29 cellular contexts compared by ENCODE assay signal in the genomic region with DNA sequence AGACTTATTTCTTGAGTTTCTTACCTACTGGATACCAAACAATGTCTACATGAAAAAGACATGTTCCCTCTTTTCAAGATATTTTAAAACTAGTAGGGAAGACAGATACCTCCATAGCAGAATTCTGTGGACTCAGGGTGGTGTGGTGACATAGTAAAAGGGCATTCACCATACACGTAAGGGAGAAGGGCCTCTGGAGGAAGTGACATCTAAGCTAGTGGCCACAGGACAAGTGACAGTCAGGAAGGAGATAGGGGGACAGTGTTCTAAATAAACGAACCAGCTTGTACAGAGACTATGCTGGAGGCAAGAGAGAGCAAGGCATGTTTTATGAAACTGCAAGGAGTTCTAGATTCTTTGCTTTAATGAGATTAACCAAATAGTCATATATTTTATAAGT.
"Had no signal": no experiment of that assay in that cellular context is flagged by ENCODE, and none has a peak within 500 bp of the region (broad histone marks: within the 10 kb centered on the region; RNA-seq: fewer than 3 reads in every experiment).

No MANE protein-coding gene starts in this region.

- H3K9me3 ChIP-seq: Peyer's patch, SJSA1, SK-N-SH had no signal

- H3K9me3 Mint-ChIP-seq: activated CD4-positive, alpha-beta T cell treated with anti-CD3 and anti-CD28 coated beads, Interleukin-2, amount 10 ng/mL, durations not matched to agents 7 days and 5 days; activated naive CD4-positive, alpha-beta T cell treated with anti-CD3 and anti-CD28 coated beads, Interleukin-2, amount 10 ng/mL, durations not matched to agents 7 days and 5 days; activated naive CD8-positive, alpha-beta T cell treated with anti-CD3 and anti-CD28 coated beads, Interleukin-2, amount 50 U/mL, for 24 hours; activated T-cell treated with anti-CD3 and anti-CD28 coated beads, Interleukin-2, amount 50 U/mL, for 24 hours; activated T-helper 2 cell treated with anti-CD3 and anti-CD28 coated beads, Interferon-gamma antibody, Interleukin-2, Interleukin-4, amounts not matched to agents 10 μg/mL and 5 μg/mL and 100 μg/mL, durations not matched to agents 14 hours and 24 hours and 36 hours; brain; T-helper 1 cell treated with Interleukin-12 subunit alpha and Interleukin-12 subunit beta and Interleukin-4 antibody, amounts not matched to agents 30 μg/mL and 1 μg/mL, for 36 hours; T-helper 2 cell treated with Interferon-gamma antibody and Interleukin-4, amounts not matched to agents 5 μg/mL and 100 μg/mL, for 36 hours had no signal

- H3K27me3 ChIP-seq: Peyer's patch, SJSA1 had no signal

- H3K9me2 ChIP-seq: SK-N-SH had no signal

- H3K4me3 ChIP-seq: Peyer's patch, SJSA1 had no signal

- H3K36me3 ChIP-seq: Peyer's patch, SJSA1 had no signal

- H3K36me3 Mint-ChIP-seq: activated naive CD4-positive, alpha-beta T cell treated with anti-CD3 and anti-CD28 coated beads, Interleukin-2, amount 10 ng/mL, durations not matched to agents 7 days and 5 days; activated naive CD8-positive, alpha-beta T cell; brain had no signal

- H3K27me3 Mint-ChIP-seq: activated CD4-positive, alpha-beta T cell treated with anti-CD3 and anti-CD28 coated beads for 36 hours; activated CD4-positive, alpha-beta T cell treated with anti-CD3 and anti-CD28 coated beads, Interleukin-2, amount 10 ng/mL, durations not matched to agents 7 days and 5 days; activated naive CD4-positive, alpha-beta T cell treated with anti-CD3 and anti-CD28 coated beads, Interleukin-2, amount 10 ng/mL, durations not matched to agents 7 days and 5 days; activated naive CD8-positive, alpha-beta T cell; activated naive CD8-positive, alpha-beta T cell treated with anti-CD3 and anti-CD28 coated beads, Interleukin-2, amount 50 U/mL, for 24 hours; activated T-cell treated with anti-CD3 and anti-CD28 coated beads, Interleukin-2, amount 50 U/mL, for 24 hours; brain had no signal

- H3K27ac Mint-ChIP-seq: activated CD4-positive, alpha-beta T cell treated with anti-CD3 and anti-CD28 coated beads for 36 hours; activated CD4-positive, alpha-beta T cell treated with anti-CD3 and anti-CD28 coated beads, Interleukin-2, amount 10 ng/mL, durations not matched to agents 7 days and 5 days; activated CD8-positive, alpha-beta T cell treated with anti-CD3 and anti-CD28 coated beads, Interleukin-2, amount 10 ng/mL, durations not matched to agents 7 days and 5 days; activated naive CD4-positive, alpha-beta T cell treated with anti-CD3 and anti-CD28 coated beads, Interleukin-2, amount 10 ng/mL, durations not matched to agents 7 days and 5 days; activated naive CD8-positive, alpha-beta T cell; activated naive CD8-positive, alpha-beta T cell treated with anti-CD3 and anti-CD28 coated beads, Interleukin-2, amount 50 U/mL, for 24 hours; activated T-cell treated with anti-CD3 and anti-CD28 coated beads, Interleukin-2, amount 50 U/mL, for 24 hours; activated T-helper 2 cell treated with anti-CD3 and anti-CD28 coated beads, Interferon-gamma antibody, Interleukin-2, Interleukin-4, amounts not matched to agents 10 μg/mL and 5 μg/mL and 100 μg/mL, durations not matched to agents 14 hours and 24 hours and 36 hours; T-helper 1 cell treated with Interleukin-12 subunit alpha and Interleukin-12 subunit beta and Interleukin-4 antibody, amounts not matched to agents 30 μg/mL and 1 μg/mL, for 36 hours; T-helper 2 cell treated with Interferon-gamma antibody and Interleukin-4, amounts not matched to agents 5 μg/mL and 100 μg/mL, for 36 hours had no signal

- H3K4me2 ChIP-seq: KMS-11, SK-N-SH had no signal

- H3K4me1 ChIP-seq: Peyer's patch, SJSA1 had no signal

- H3K4me1 Mint-ChIP-seq: activated CD4-positive, alpha-beta T cell treated with anti-CD3 and anti-CD28 coated beads for 36 hours; activated CD4-positive, alpha-beta T cell treated with anti-CD3 and anti-CD28 coated beads, Interleukin-2, amount 10 ng/mL, durations not matched to agents 7 days and 5 days; activated naive CD4-positive, alpha-beta T cell treated with anti-CD3 and anti-CD28 coated beads, Interleukin-2, amount 10 ng/mL, durations not matched to agents 7 days and 5 days; activated naive CD8-positive, alpha-beta T cell treated with anti-CD3 and anti-CD28 coated beads, Interleukin-2, amount 50 U/mL, for 24 hours had no signal

- H3K4me3 Mint-ChIP-seq: activated CD4-positive, alpha-beta T cell treated with anti-CD3 and anti-CD28 coated beads for 36 hours; activated CD4-positive, alpha-beta T cell treated with anti-CD3 and anti-CD28 coated beads, Interleukin-2, amount 10 ng/mL, durations not matched to agents 7 days and 5 days; activated CD8-positive, alpha-beta T cell treated with anti-CD3 and anti-CD28 coated beads, Interleukin-2, amount 10 ng/mL, durations not matched to agents 7 days and 5 days; activated naive CD4-positive, alpha-beta T cell treated with anti-CD3 and anti-CD28 coated beads, Interleukin-2, amount 10 ng/mL, durations not matched to agents 7 days and 5 days; activated naive CD8-positive, alpha-beta T cell; activated naive CD8-positive, alpha-beta T cell treated with anti-CD3 and anti-CD28 coated beads, Interleukin-2, amount 50 U/mL, for 24 hours; activated T-cell treated with anti-CD3 and anti-CD28 coated beads, Interleukin-2, amount 50 U/mL, for 24 hours; brain; T-helper 1 cell treated with Interleukin-12 subunit alpha and Interleukin-12 subunit beta and Interleukin-4 antibody, amounts not matched to agents 30 μg/mL and 1 μg/mL, for 36 hours; T-helper 2 cell treated with Interferon-gamma antibody and Interleukin-4, amounts not matched to agents 5 μg/mL and 100 μg/mL, for 36 hours had no signal

- H3K9ac ChIP-seq: KMS-11, SK-N-SH had no signal

- ATAC-seq: activated CD4-positive, alpha-beta T cell treated with anti-CD3 and anti-CD28 coated beads for 36 hours; activated CD8-positive, alpha-beta T cell treated with anti-CD3 and anti-CD28 coated beads, Interleukin-2, amount 10 ng/mL, durations not matched to agents 7 days and 5 days; activated naive CD8-positive, alpha-beta T cell treated with anti-CD3 and anti-CD28 coated beads, Interleukin-2, amount 50 U/mL, for 24 hours; PC-3 had no signal

- DNase-seq: activated CD4-positive, alpha-beta T cell treated with anti-CD3 and anti-CD28 coated beads for 36 hours; activated CD4-positive, alpha-beta T cell treated with anti-CD3 and anti-CD28 coated beads, Interleukin-2, amount 10 ng/mL, durations not matched to agents 7 days and 5 days; activated CD4-positive, alpha-beta T cell treated with anti-CD3 and anti-CD28 coated beads, Interleukin-2, amount 50 U/mL, for 48 hours; activated CD8-positive, alpha-beta T cell treated with anti-CD3 and anti-CD28 coated beads, Interleukin-2, amount 10 ng/mL, durations not matched to agents 7 days and 5 days; activated gamma-delta T cell treated with Interleukin-2 at 50 U/mL for 16 hours; activated naive CD4-positive, alpha-beta T cell treated with anti-CD3 and anti-CD28 coated beads, Interleukin-2, amount 10 ng/mL, durations not matched to agents 7 days and 5 days; activated naive CD8-positive, alpha-beta T cell treated with anti-CD3 and anti-CD28 coated beads, Interleukin-2, amount 50 U/mL, for 24 hours; activated T-cell treated with anti-CD3 and anti-CD28 coated beads, Interleukin-2, amount 50 U/mL, for 24 hours; anterior cingulate cortex; caudate nucleus; cerebellar nuclear complex; NCI-H1092; NCI-H1436 treated with DMSO at 0.1 percent for 48 hours; NCI-H1694 treated with DMSO at 0.1 percent for 48 hours; NCI-H2029; NCI-H345; NCI-H524 treated with DMSO at 0.1 percent for 48 hours; PC-3; Peyer's patch; RPMI8226; SHP77 treated with DMSO at 0.1 percent for 48 hours; SK-N-SH had no signal
